Comparison of ENCODE assay signal across 26 cellular contexts in genomic region chr5:163489745-163490075, GRCh38.
"Had no signal": no experiment of that assay in that cellular context is flagged by ENCODE, and none has a peak within 500 bp of the region (broad histone marks: within the 10 kb centered on the region; RNA-seq: fewer than 3 reads in every experiment).

No MANE protein-coding gene starts in this region.

- H3K4me3 ChIP-seq: breast epithelium, esophagus muscularis mucosa, gastroesophageal sphincter, lower lobe of right lung, thoracic aorta, upper lobe of left lung had no signal

- H3K9me3 ChIP-seq: breast epithelium, esophagus muscularis mucosa, gastroesophageal sphincter, lower lobe of right lung, thoracic aorta, upper lobe of left lung had no signal

- H3K36me3 Mint-ChIP-seq: activated naive CD8-positive, alpha-beta T cell; natural killer cell had no signal

- H3K4me1 ChIP-seq: breast epithelium, esophagus muscularis mucosa, gastroesophageal sphincter, lower lobe of right lung, upper lobe of left lung had no signal

- H3K9me3 Mint-ChIP-seq: activated T-cell treated with anti-CD3 and anti-CD28 coated beads, Interleukin-2, amount 50 U/mL, for 4 hours; activated T-helper 2 cell treated with anti-CD3 and anti-CD28 coated beads, Interferon-gamma antibody, Interleukin-2, Interleukin-4, amounts not matched to agents 10 μg/mL and 5 μg/mL and 100 μg/mL, durations not matched to agents 14 hours and 24 hours and 36 hours; central memory CD8-positive, alpha-beta T cell; natural killer cell had no signal

- DNase-seq: activated CD4-positive, alpha-beta T cell treated with anti-CD3 and anti-CD28 coated beads for 1 hour; activated CD4-positive, alpha-beta T cell treated with anti-CD3 and anti-CD28 coated beads, Interleukin-2, amount 50 U/mL, for 1 hour; activated CD8-positive, alpha-beta memory T cell treated with anti-CD3 and anti-CD28 coated beads for 24 hours; activated CD8-positive, alpha-beta memory T cell treated with anti-CD3 and anti-CD28 coated beads, Interleukin-2, amount 50 U/mL, for 4 hours; activated naive CD4-positive, alpha-beta T cell; activated T-cell treated with anti-CD3 and anti-CD28 coated beads, Interleukin-2, amount 50 U/mL, for 4 hours; amniotic stem cell; effector memory CD4-positive, alpha-beta T cell; head of caudate nucleus; left colon; lower lobe of right lung; midbrain; natural killer cell; occipital lobe; retina; stimulated activated CD4-positive, alpha-beta T cell treated with anti-CD3 and anti-CD28 coated beads, Interleukin-2, amount 100 ng/mL, for 48 hours; T-helper 9 cell; upper lobe of left lung had no signal

- H3K4me3 Mint-ChIP-seq: activated naive CD8-positive, alpha-beta T cell; activated T-cell treated with anti-CD3 and anti-CD28 coated beads, Interleukin-2, amount 50 U/mL, for 4 hours; central memory CD8-positive, alpha-beta T cell; natural killer cell had no signal

- H3K27ac ChIP-seq: breast epithelium, esophagus muscularis mucosa, gastroesophageal sphincter, lower lobe of right lung, thoracic aorta, upper lobe of left lung had no signal

- H3K36me3 ChIP-seq: breast epithelium, esophagus muscularis mucosa, gastroesophageal sphincter, lower lobe of right lung, thoracic aorta, upper lobe of left lung had no signal

- H3K27ac Mint-ChIP-seq: activated naive CD8-positive, alpha-beta T cell; activated T-helper 2 cell treated with anti-CD3 and anti-CD28 coated beads, Interferon-gamma antibody, Interleukin-2, Interleukin-4, amounts not matched to agents 10 μg/mL and 5 μg/mL and 100 μg/mL, durations not matched to agents 14 hours and 24 hours and 36 hours; natural killer cell; progenitor cell of endocrine pancreas had no signal

- H3K27me3 Mint-ChIP-seq: central memory CD8-positive, alpha-beta T cell; progenitor cell of endocrine pancreas had no signal

- H3K4me1 Mint-ChIP-seq: central memory CD8-positive, alpha-beta T cell; natural killer cell had no signal

- H3K27me3 ChIP-seq: breast epithelium, esophagus muscularis mucosa, gastroesophageal sphincter, upper lobe of left lung had no signal
